ENCODE assay signal across 8 cellular contexts in genomic region chr15:72784233-72784876, GRCh38. TPM values are rescaled to one million over a fixed set of nuclear protein-coding genes. Genes with fewer than 3 reads are reported as not detected.
DNase-seq lines count a peak whose midpoint lies in the region; ATAC-seq and TF ChIP-seq lines count a peak whose summit lies in the region.

No MANE protein-coding gene starts in this region.

- peaks cover 42% of the 10 kb centered on the region for H3K4me1 ChIP-seq in CD4-positive, CD25-positive, alpha-beta regulatory T cell (ENCODE audit: control insufficient read depth, insufficient read depth, low read length, poor library complexity, severe bottlenecking)

- H3K27ac ChIP-seq in CD4-positive, CD25-positive, alpha-beta regulatory T cell (ENCODE audit: insufficient read depth, low read length, poor library complexity, severe bottlenecking) = peak overlapping the region; percentile 96

- H3K27me3 Mint-ChIP-seq in CD4-positive, CD25-positive, alpha-beta regulatory T cell = peaks cover 8% of the 10 kb centered on the region
- no peaks in the 10 kb centered on the region for H3K27me3 Mint-ChIP-seq in activated CD8-positive, alpha-beta T cell treated with anti-CD3 and anti-CD28 coated beads, Interleukin-2, amount 10 ng/mL, durations not matched to agents 7 days and 5 days (ENCODE audit: low read depth)
- H3K27me3 Mint-ChIP-seq in neural crest cell (ENCODE audit: low read depth) = no peaks in the 10 kb centered on the region

- H3K4me1 Mint-ChIP-seq in CD4-positive, CD25-positive, alpha-beta regulatory T cell = peaks cover 13 to 51% (median 40%) of the 10 kb centered on the region in 4 donors
- H3K4me1 Mint-ChIP-seq in activated CD8-positive, alpha-beta T cell treated with anti-CD3 and anti-CD28 coated beads, Interleukin-2, amount 10 ng/mL, durations not matched to agents 7 days and 5 days (ENCODE audit: low read depth) = peaks cover 53% of the 10 kb centered on the region
- H3K4me1 Mint-ChIP-seq in neural crest cell = peaks cover 42% of the 10 kb centered on the region

- H3K4me3 ChIP-seq in CD4-positive, CD25-positive, alpha-beta regulatory T cell (ENCODE audit: low read depth, low read length) = peak overlapping the region; percentile 92

- TF ChIP-seq CTCF in neural crest cell (conservative IDR thresholded peaks at IDR 0.05) = peak; percentile 71

- CTCF ChIA-PET in activated CD8-positive, alpha-beta T cell treated with anti-CD3 and anti-CD28 coated beads, Interleukin-2, amount 10 ng/mL, durations not matched to agents 7 days and 5 days (lab: Charles Lee) = interaction anchor here (0.6 to 3.8 kb wide), 8 partner anchors 9 to 481 kb away, joined by 3 to 21 read pairs (median 4); partner anchors contain the start of genes BBS4 and HIGD2B

- H3K4me3 Mint-ChIP-seq in CD4-positive, CD25-positive, alpha-beta regulatory T cell = peak overlapping the region; percentile 93 to 99 (median 95)
- H3K4me3 Mint-ChIP-seq in activated CD8-positive, alpha-beta T cell treated with anti-CD3 and anti-CD28 coated beads, Interleukin-2, amount 10 ng/mL, durations not matched to agents 7 days and 5 days = peak overlapping the region; percentile 86
- peak overlapping the region; percentile 95 for H3K4me3 Mint-ChIP-seq in neural crest cell

- POLR2A ChIA-PET in activated CD8-positive, alpha-beta T cell treated with anti-CD3 and anti-CD28 coated beads, Interleukin-2, amount 10 ng/mL, durations not matched to agents 7 days and 5 days (lab: Charles Lee) = interaction anchor here (0.6 to 1.6 kb wide), 5 partner anchors 9 to 552 kb away, joined by 3 to 4 read pairs (median 4); no protein-coding TSS in a partner anchor

- H3K36me3 Mint-ChIP-seq in CD4-positive, CD25-positive, alpha-beta regulatory T cell = peaks cover 20% of the 10 kb centered on the region
- peaks cover 26% of the 10 kb centered on the region for H3K36me3 Mint-ChIP-seq in activated CD8-positive, alpha-beta T cell treated with anti-CD3 and anti-CD28 coated beads, Interleukin-2, amount 10 ng/mL, durations not matched to agents 7 days and 5 days (ENCODE audit: low read depth)
- no peaks in the 10 kb centered on the region for H3K36me3 Mint-ChIP-seq in neural crest cell (ENCODE audit: low read depth)

- peak in 1 of 2 donors; percentile 2 for ATAC-seq in CD4-positive, CD25-positive, alpha-beta regulatory T cell (ENCODE audit: low read depth in 2 of 2)
- ATAC-seq in GM18868 (IDR thresholded peaks at IDR 0.05; ENCODE audit: unreplicated experiment) = peak; percentile 9
- ATAC-seq in HG03432 (IDR thresholded peaks at IDR 0.05; ENCODE audit: unreplicated experiment) = peak; percentile 17
- peak; percentile 12 for ATAC-seq in activated CD8-positive, alpha-beta T cell treated with anti-CD3 and anti-CD28 coated beads, Interleukin-2, amount 10 ng/mL, durations not matched to agents 7 days and 5 days

- peak overlapping the region; percentile 97 to 98 (median 98) for H3K27ac Mint-ChIP-seq in CD4-positive, CD25-positive, alpha-beta regulatory T cell
- peak overlapping the region; percentile 95 for H3K27ac Mint-ChIP-seq in activated CD8-positive, alpha-beta T cell treated with anti-CD3 and anti-CD28 coated beads, Interleukin-2, amount 10 ng/mL, durations not matched to agents 7 days and 5 days
- peak overlapping the region; percentile 91 for H3K27ac Mint-ChIP-seq in neural crest cell (ENCODE audit: unreplicated experiment)

- no peaks in the 10 kb centered on the region for H3K9me3 ChIP-seq in CD4-positive, CD25-positive, alpha-beta regulatory T cell (ENCODE audit: control insufficient read depth in 2 of 2, low read length in 2 of 2)

- H3K27me3 ChIP-seq in CD4-positive, CD25-positive, alpha-beta regulatory T cell (ENCODE audit: control insufficient read depth, insufficient read depth, low read length) = no peaks in the 10 kb centered on the region

- peaks cover 6% of the 10 kb centered on the region for H3K36me3 ChIP-seq in CD4-positive, CD25-positive, alpha-beta regulatory T cell (ENCODE audit: control insufficient read depth, insufficient read depth, low read length)

- DNase-seq in CD4-positive, CD25-positive, alpha-beta regulatory T cell = peak in 1 of 3 donors; percentile 76
- DNase-seq in NCI-H510A (lab: John Stamatoyannopoulos, UW) (peak; percentile 39), foreskin melanocyte (peak; percentile 88), neural crest cell (ENCODE audit: low read depth, low spot score) (peak; percentile 60)
- peak; percentile 72 for DNase-seq in activated CD8-positive, alpha-beta T cell treated with anti-CD3 and anti-CD28 coated beads, Interleukin-2, amount 10 ng/mL, durations not matched to agents 7 days and 5 days
- DNase-seq in effector CD4-positive, alpha-beta T cell = no peak

- H3K9me3 Mint-ChIP-seq in CD4-positive, CD25-positive, alpha-beta regulatory T cell = no peaks in the 10 kb centered on the region
- H3K9me3 Mint-ChIP-seq in activated CD8-positive, alpha-beta T cell treated with anti-CD3 and anti-CD28 coated beads, Interleukin-2, amount 10 ng/mL, durations not matched to agents 7 days and 5 days (ENCODE audit: insufficient read depth) = no peaks in the 10 kb centered on the region
- no peaks in the 10 kb centered on the region for H3K9me3 Mint-ChIP-seq in neural crest cell

RNA-seq across cellular contexts. Expression of gene ADPGK, which starts 0.8 kb away (rescaled TPM):
- 89.0 TPM for total RNA-seq in CD4-positive, CD25-positive, alpha-beta regulatory T cell
- 10 to 100 TPM; 66.3 to 99.0 (median 83.8) TPM for polyA plus RNA-seq in CD4-positive, CD25-positive, alpha-beta regulatory T cell
- 10 to 100 TPM; 69.3 to 76.2 TPM for total RNA-seq in activated CD8-positive, alpha-beta T cell treated with anti-CD3 and anti-CD28 coated beads, Interleukin-2, amount 10 ng/mL, durations not matched to agents 7 days and 5 days
- total RNA-seq in neural crest cell = 39.7 and 41.8 TPM in 2 replicates
